In genomic region chr12:24356189-24356708, GRCh38 we compare ENCODE assay signal across 17 cellular contexts.
DNase-seq lines count a peak whose midpoint lies in the region; ATAC-seq, FAIRE-seq and TF ChIP-seq lines count a peak whose summit lies in the region.
"Had no signal": no experiment of that assay in that cellular context is flagged by ENCODE, and none has a peak within 500 bp of the region (broad histone marks: within the 10 kb centered on the region; RNA-seq: fewer than 3 reads in every experiment).

No MANE protein-coding gene starts in this region.

- H3K4me1 Mint-ChIP-seq in GM23338, result peaks cover 10% of the 10 kb centered on the region
- H3K4me1 Mint-ChIP-seq in neural crest cell, result peaks cover 58% of the 10 kb centered on the region
- H3K4me1 Mint-ChIP-seq: CD4-positive, alpha-beta memory T cell had no signal

- no peak for TF ChIP-seq RAD21 in HepG2 (CRISPR knock-in tag; IDR thresholded peaks at IDR 0.05)

- H3K27me3 ChIP-seq in GM23338 (ENCODE audit: insufficient read depth) (no peaks in the 10 kb centered on the region), HepG2 (ENCODE audit: control insufficient read depth in 1 of 2, insufficient read depth in 2 of 2, low read length in 2 of 2) (no peaks in the 10 kb centered on the region; a peak in 1 of 5 replicates)
- H3K27me3 ChIP-seq: SJSA1, stomach had no signal

- H3K4me3 ChIP-seq in GM23338 (no peak overlapping the region), foreskin fibroblast (ENCODE audit: low read depth in 1 of 2, low read length in 2 of 2) (no peak overlapping the region), HepG2 (replicated peaks in 1 of 3; ENCODE audit: insufficient read depth in 1 of 3, low read depth in 2 of 3, low read length in 3 of 3) (no peak overlapping the region)
- H3K4me3 ChIP-seq: GM23248, SJSA1, stomach had no signal

- H3K9ac ChIP-seq in HepG2 (ENCODE audit: insufficient read depth, low read depth, low read length), result no peak overlapping the region
- H3K9ac ChIP-seq: GM23248 had no signal

- DNase-seq in GM23338 (ENCODE audit: low spot score), result no peak
- DNase-seq in neural crest cell (ENCODE audit: low read depth, low spot score), result no peak
- no peak for DNase-seq in cerebellum (ENCODE audit: low spot score)
- DNase-seq in foreskin fibroblast, result no peak
- DNase-seq in HepG2 (ENCODE audit: low spot score), result no peak
- DNase-seq: activated T-cell treated with anti-CD3 and anti-CD28 coated beads for 4 hours; aorta; CD4-positive, alpha-beta memory T cell; GM23248; IMR-90; NCI-H1436; NCI-H82; stomach had no signal

- H2AFZ ChIP-seq in GM23338, result no peak overlapping the region
- H2AFZ ChIP-seq in HepG2 (ENCODE audit: low read length), result no peak overlapping the region
- H2AFZ ChIP-seq: GM23248 had no signal

- H3K27me3 Mint-ChIP-seq in GM23338 (ENCODE audit: insufficient read depth, low read depth, poor library complexity), result no peaks in the 10 kb centered on the region
- H3K27me3 Mint-ChIP-seq in neural crest cell (ENCODE audit: low read depth), result no peaks in the 10 kb centered on the region

- H3K36me3 Mint-ChIP-seq in GM23338 (ENCODE audit: low read depth) (no peaks in the 10 kb centered on the region), neural crest cell (ENCODE audit: low read depth) (peaks cover 8% of the 10 kb centered on the region)
- H3K36me3 Mint-ChIP-seq: CD4-positive, alpha-beta memory T cell had no signal

- H4K20me1 ChIP-seq in GM23338 (replicated peaks; ENCODE audit: insufficient read depth) (no peaks in the 10 kb centered on the region), HepG2 (ENCODE audit: insufficient read depth, low read length) (no peaks in the 10 kb centered on the region)

- BruUV-seq in HepG2 (replicated peaks; lab: Mats Ljungman, UMichigan), result no TSS peak

- no peak overlapping the region for H3K4me3 Mint-ChIP-seq in GM23338
- H3K4me3 Mint-ChIP-seq in neural crest cell, result peak overlapping the region; percentile 1
- H3K4me3 Mint-ChIP-seq: CD4-positive, alpha-beta memory T cell had no signal

- no peaks in the 10 kb centered on the region for H3K9me3 ChIP-seq in HepG2 (ENCODE audit: low read length)
- H3K9me3 ChIP-seq: SJSA1, stomach had no signal

- WGBS in HepG2 (ENCODE audit: low lambda C conversion rate), result 45% methylated on average over 3 of the region's 3 CpGs

- H3K36me3 ChIP-seq in GM23338 (ENCODE audit: insufficient read depth) (0 out of 2 replicates have a peak, but pooled peaks cover 3% of the 10 kb centered on the region), HepG2 (replicated peaks in 1 of 2; ENCODE audit: control insufficient read depth in 1 of 2, insufficient read depth in 2 of 2, low read length in 2 of 2) (no peaks in the 10 kb centered on the region)
- H3K36me3 ChIP-seq: SJSA1, stomach had no signal

- H3K27ac ChIP-seq in GM23338 (ENCODE audit: low read depth) (no peak overlapping the region), HepG2 (ENCODE audit: extremely low read length, insufficient read depth, low read length) (no peak overlapping the region)
- H3K27ac ChIP-seq: GM23248, SJSA1, stomach had no signal

- intact Hi-C loops in HepG2 (cut with micrococcal nuclease; ENCODE audit: unreplicated experiment), result no loop called here

- POLR2A ChIA-PET in HepG2 (lab: Yijun Ruan, JAX), result no interaction called here

- peaks cover 10% of the 10 kb centered on the region; the same call in 1 of the 2 replicates for H3K9me2 ChIP-seq in GM23338 (ENCODE audit: insufficient read depth)

- H3K79me2 ChIP-seq in GM23338 (replicated peaks; ENCODE audit: insufficient read depth) (no peaks in the 10 kb centered on the region), HepG2 (ENCODE audit: insufficient read depth, low read length) (no peaks in the 10 kb centered on the region)

- TF ChIP-seq POLR2A in HepG2 (IDR thresholded peaks at IDR 0.05; ENCODE audit: insufficient read depth in 1 of 2, low read depth in 2 of 2, low read length in 2 of 2), result no peak

- TF ChIP-seq CTCF in GM23338 (conservative IDR thresholded peaks at IDR 0.05; ENCODE audit: low read depth in 2 of 2) (no peak), neural crest cell (conservative IDR thresholded peaks at IDR 0.05) (no peak), foreskin fibroblast (IDR thresholded peaks at IDR 0.05; ENCODE audit: low read depth, low read length) (no peak), HepG2 (CRISPR knock-in tag; IDR thresholded peaks at IDR 0.05) (no peak)

- no peak for FAIRE-seq in HepG2 (lab: Jason Lieb, UNC)
- FAIRE-seq: islet of Langerhans had no signal

- in situ Hi-C loops in HepG2 (cut with HindIII; ENCODE audit: extremely low pct_ligation_motif_present, low pct_unique_long_range_greater_than_20kb), result no loop called here

- CTCF ChIA-PET in HepG2 (lab: Yijun Ruan, JAX; ENCODE audit: low intra/inter-chr PET ratio, low total read pairs), result no interaction called here

- no peaks in the 10 kb centered on the region for H3F3A ChIP-seq in GM23338 (replicated peaks; ENCODE audit: low read depth)

- H3K4me1 ChIP-seq in GM23338 (ENCODE audit: insufficient read depth) (no peaks in the 10 kb centered on the region; the same call in 1 of the 2 replicates), HepG2 (ENCODE audit: insufficient read depth, low read length) (peaks cover 15% of the 10 kb centered on the region)

- H3K4me2 ChIP-seq in GM23338, result no peak overlapping the region
- H3K4me2 ChIP-seq in HepG2 (ENCODE audit: low read depth, low read length), result no peak overlapping the region

- peak; percentile 66 for ATAC-seq in GM19351 (IDR thresholded peaks at IDR 0.05; ENCODE audit: unreplicated experiment)
- ATAC-seq in GM23338, result no peak
- ATAC-seq in HG03103 (IDR thresholded peaks at IDR 0.05; ENCODE audit: low read depth, unreplicated experiment), result peak; percentile 62
- no peak for ATAC-seq in HepG2

- no peak for TF ChIP-seq EP300 in HepG2 (IDR thresholded peaks at IDR 0.05; ENCODE audit: low read depth in 2 of 2, low read length in 2 of 2)
- no peak for TF ChIP-seq EP300 in HepG2 (CRISPR knock-in tag; IDR thresholded peaks at IDR 0.05; ENCODE audit: borderline replicate concordance)

- H3K9me3 Mint-ChIP-seq in GM23338 (no peaks in the 10 kb centered on the region), neural crest cell (no peaks in the 10 kb centered on the region)

- H3K27ac Mint-ChIP-seq in GM23338 (peak overlapping the region; percentile 58; the same call in 1 of the 2 replicates), neural crest cell (ENCODE audit: unreplicated experiment) (peak overlapping the region; percentile 44)
- H3K27ac Mint-ChIP-seq: CD4-positive, alpha-beta memory T cell had no signal

TF ChIP-seq in GM23338, 12 proteins besides CTCF, POLR2A, EP300 and RAD21 (continues in another document):
- TF ChIP-seq EZH2phosphoT487 (IDR thresholded peaks at IDR 0.05; ENCODE audit: unreplicated experiment) (no peak), ZNF114 (CRISPR knock-in tag; IDR thresholded peaks at IDR 0.05) (no peak), CREB1 (CRISPR knock-in tag; IDR thresholded peaks at IDR 0.05; ENCODE audit: low read depth) (no peak), JUNB (IDR thresholded peaks at IDR 0.05; ENCODE audit: unreplicated experiment) (no peak), ZNF331 (CRISPR knock-in tag; IDR thresholded peaks at IDR 0.05; ENCODE audit: low read depth) (no peak), ETS1 (IDR thresholded peaks at IDR 0.05) (no peak)

TF ChIP-seq in HepG2, 621 proteins besides CTCF, POLR2A, EP300 and RAD21 (continues in another document):
- no peak for TF ChIP-seq DBP (CRISPR knock-in tag; IDR thresholded peaks at IDR 0.05; ENCODE audit: not compliant biosample characterization)
- TF ChIP-seq RXRA (CRISPR knock-in tag; IDR thresholded peaks at IDR 0.05), result no peak
- no peak for TF ChIP-seq RFX3 (CRISPR knock-in tag; IDR thresholded peaks at IDR 0.05)
- TF ChIP-seq HMGXB3 (CRISPR knock-in tag; IDR thresholded peaks at IDR 0.05; ENCODE audit: borderline replicate concordance), result no peak

Comparison
In these comparisons a context has a peak if more than half of its experiments do, and no peak if none do; other contexts are left out.
1. ATAC-seq: peak in GM19351 (single experiment) and HG03103 (single experiment); none in GM23338 (single experiment) and HepG2 (single experiment).